17 cellular contexts compared by ENCODE assay signal in genomic region chr7:45902820-45903219, GRCh38. TPM values are rescaled to one million over a fixed set of nuclear protein-coding genes. Genes with fewer than 3 reads are reported as not detected.
DNase-seq lines count a peak whose midpoint lies in the region; ATAC-seq, FAIRE-seq and TF ChIP-seq lines count a peak whose summit lies in the region.
"Had no signal": no experiment of that assay in that cellular context is flagged by ENCODE, and none has a peak within 500 bp of the region (broad histone marks: within the 10 kb centered on the region; RNA-seq: fewer than 3 reads in every experiment).

No MANE protein-coding gene starts in this region.

- intact Hi-C loops in HepG2 (cut with micrococcal nuclease; ENCODE audit: unreplicated experiment) (no loop called here), posterior vena cava (cut with DNase I) (no loop called here), dorsolateral prefrontal cortex (cut with DNase I) (no loop called here)

- WGBS in HepG2 (ENCODE audit: low lambda C conversion rate) = 5% methylated on average over 1 of the region's 1 CpG

- CTCF ChIA-PET in HepG2 (lab: Yijun Ruan, JAX; ENCODE audit: low intra/inter-chr PET ratio, low total read pairs) = interaction anchor here (1.7 kb wide), 1 partner anchor 31 kb away, joined by 6 read pairs; no protein-coding TSS in a partner anchor
- CTCF ChIA-PET in RWPE1 (lab: Yijun Ruan, JAX) = interaction anchor here (0.5 kb wide), 1 partner anchor 12 kb away, joined by 4 read pairs; no protein-coding TSS in a partner anchor

- H4K20me1 ChIP-seq in HepG2 (ENCODE audit: insufficient read depth, low read length) = no peaks in the 10 kb centered on the region
- H4K20me1 ChIP-seq: BLaER1 treated with 17β-estradiol and CSF1 and Interleukin-3, amounts not matched to agents 10 nM and 100 nM had no signal

- H3K4me3 ChIP-seq in LNCaP clone FGC (ENCODE audit: low read depth, low read length) (no peak overlapping the region), choroid plexus epithelial cell (ENCODE audit: low read depth, low read length) (no peak overlapping the region), HepG2 (replicated peaks in 1 of 3; ENCODE audit: insufficient read depth in 1 of 3, low read depth in 2 of 3, low read length in 3 of 3) (no peak overlapping the region), dorsolateral prefrontal cortex (no peak overlapping the region)
- H3K4me3 ChIP-seq: BLaER1 treated with 17β-estradiol and CSF1 and Interleukin-3, amounts not matched to agents 10 nM and 100 nM; GM12878 had no signal

- H3K27ac ChIP-seq in HepG2 (ENCODE audit: extremely low read length, insufficient read depth, low read length) = no peak overlapping the region
- H3K27ac ChIP-seq in dorsolateral prefrontal cortex = no peak overlapping the region
- no peak overlapping the region for H3K27ac ChIP-seq in RWPE1
- H3K27ac ChIP-seq: BLaER1 treated with 17β-estradiol and CSF1 and Interleukin-3, amounts not matched to agents 10 nM and 100 nM had no signal

- H3K79me2 ChIP-seq in HepG2 (ENCODE audit: insufficient read depth, low read length) = no peaks in the 10 kb centered on the region

- TF ChIP-seq EP300 in HepG2 (IDR thresholded peaks at IDR 0.05; ENCODE audit: low read depth in 2 of 2, low read length in 2 of 2) = no peak
- TF ChIP-seq EP300 in HepG2 (CRISPR knock-in tag; IDR thresholded peaks at IDR 0.05; ENCODE audit: borderline replicate concordance) = no peak

- peak; percentile 91 for ATAC-seq in HepG2
- ATAC-seq: GM12878 had no signal

- TF ChIP-seq POLR2A in HepG2 (IDR thresholded peaks at IDR 0.05; ENCODE audit: insufficient read depth in 1 of 2, low read depth in 2 of 2, low read length in 2 of 2) = no peak

- no peaks in the 10 kb centered on the region for H3K27me3 ChIP-seq in HepG2 (ENCODE audit: control insufficient read depth in 1 of 2, insufficient read depth in 2 of 2, low read length in 2 of 2)
- H3K27me3 ChIP-seq in dorsolateral prefrontal cortex = peaks cover 0 to 5% (median 0%) of the 10 kb centered on the region in 45 donors
- H3K27me3 ChIP-seq: BLaER1 treated with 17β-estradiol and CSF1 and Interleukin-3, amounts not matched to agents 10 nM and 100 nM had no signal

- no peaks in the 10 kb centered on the region for H3K36me3 ChIP-seq in HepG2 (replicated peaks in 1 of 2; ENCODE audit: control insufficient read depth in 1 of 2, insufficient read depth in 2 of 2, low read length in 2 of 2)
- H3K36me3 ChIP-seq: BLaER1 treated with 17β-estradiol and CSF1 and Interleukin-3, amounts not matched to agents 10 nM and 100 nM had no signal

- no peak for DNase-seq in LNCaP clone FGC (ENCODE audit: low read depth)
- DNase-seq in choroid plexus epithelial cell (ENCODE audit: low read depth) = peak; percentile 11
- DNase-seq in HepG2 (ENCODE audit: low spot score) = peak; percentile 20
- no peak for DNase-seq in posterior vena cava (ENCODE audit: low spot score)
- no peak for DNase-seq in C1 segment of cervical spinal cord (lab: John Stamatoyannopoulos, UW)
- DNase-seq in dorsolateral prefrontal cortex = no peak
- no peak for DNase-seq in RWPE1 (ENCODE audit: low spot score)
- DNase-seq: HCEC 1CT, KBM-7, NCI-H1092 treated with DMSO at 0.1 percent for 48 hours, NCI-H187, NCI-H446, Right ventricle myocardium superior had no signal

- H3K9ac ChIP-seq in HepG2 (ENCODE audit: insufficient read depth, low read depth, low read length) = no peak overlapping the region
- H3K9ac ChIP-seq: BLaER1 treated with 17β-estradiol and CSF1 and Interleukin-3, amounts not matched to agents 10 nM and 100 nM had no signal

- TF ChIP-seq RAD21 in HepG2 (CRISPR knock-in tag; IDR thresholded peaks at IDR 0.05) = no peak

- POLR2A ChIA-PET in HepG2 (lab: Yijun Ruan, JAX) (interaction anchor here (0.8 to 1.8 kb wide), 5 partner anchors 9 to 22 kb away, joined by 3 to 9 read pairs (median 3); partner anchors contain the start of gene IGFBP1), RWPE1 (lab: Yijun Ruan, JAX; ENCODE audit: low non-redundant PET) (no interaction called here)

- no peak overlapping the region for H2AFZ ChIP-seq in HepG2 (ENCODE audit: low read length)

- no peak for FAIRE-seq in HepG2 (lab: Jason Lieb, UNC)
- FAIRE-seq: GM12878 had no signal

- BruUV-seq in HepG2 (replicated peaks; lab: Mats Ljungman, UMichigan) = no TSS peak

- in situ Hi-C loops in HepG2 (cut with HindIII; ENCODE audit: extremely low pct_ligation_motif_present, low pct_unique_long_range_greater_than_20kb) = no loop called here

- no peaks in the 10 kb centered on the region for H3K9me3 ChIP-seq in HepG2 (ENCODE audit: low read length)

- no peak overlapping the region for H3K4me2 ChIP-seq in HepG2 (ENCODE audit: low read depth, low read length)
- H3K4me2 ChIP-seq: BLaER1 treated with 17β-estradiol and CSF1 and Interleukin-3, amounts not matched to agents 10 nM and 100 nM had no signal

- H3K4me1 ChIP-seq in HepG2 (ENCODE audit: insufficient read depth, low read length) = peaks cover 6% of the 10 kb centered on the region; the same call in 1 of the 2 replicates
- H3K4me1 ChIP-seq: BLaER1 treated with 17β-estradiol and CSF1 and Interleukin-3, amounts not matched to agents 10 nM and 100 nM had no signal

- peak; percentile 6 for TF ChIP-seq CTCF in GM12873 (IDR thresholded peaks at IDR 0.05; ENCODE audit: insufficient read depth, low read depth, low read length, missing control alignments)
- 0 out of 2 replicates have a peak, but pooled peaks have one; percentile 5 for TF ChIP-seq CTCF in LNCaP clone FGC (IDR thresholded peaks at IDR 0.05; ENCODE audit: control insufficient read depth, extremely low read depth, insufficient read depth)
- TF ChIP-seq CTCF in choroid plexus epithelial cell (conservative IDR thresholded peaks at IDR 0.05; ENCODE audit: low read depth, low read length) = peak; percentile 36
- peak; percentile 37 for TF ChIP-seq CTCF in HepG2 (CRISPR knock-in tag; IDR thresholded peaks at IDR 0.05)
- no peak for TF ChIP-seq CTCF in dorsolateral prefrontal cortex (IDR thresholded peaks at IDR 0.05 in 54 of 56, conservative IDR thresholded peaks at IDR 0.05 in 2 of 56; ENCODE audit: low read depth in 1 of 56, partially characterized antibody in 56 of 56)
- TF ChIP-seq CTCF in RWPE1 (conservative IDR thresholded peaks at IDR 0.05; ENCODE audit: low read depth) = no peak

RNA-seq across cellular contexts. Expression of gene IGFBP1, which starts 14.5 kb away (rescaled TPM):
- total RNA-seq in HepG2 (2016; rRNA removed; fragmentation: Illumina TruSeq; extraction: Trizol) = 2.8 and 5.4 TPM in 2 replicates
- total RNA-seq in HepG2 (2016; cell fraction: cytosol; rRNA removed; fragmentation: Illumina TruSeq; extraction: Trizol; ENCODE audit: low read depth) = 1.7 and 1.8 TPM in 2 replicates
- 2.3 and 4.6 TPM in 2 replicates for total RNA-seq in HepG2 (2016; cell fraction: insoluble cytoplasmic fraction; rRNA removed; fragmentation: Illumina TruSeq; extraction: Trizol)
- 2.0 and 3.0 TPM in 2 replicates for total RNA-seq in HepG2 (2016; cell fraction: membrane; rRNA removed; fragmentation: Illumina TruSeq; extraction: Trizol)
- total RNA-seq in HepG2 (2016; cell fraction: nucleus; rRNA removed; fragmentation: Illumina TruSeq; extraction: Trizol) = 5.6 and 6.7 TPM in 2 replicates
- polyA plus RNA-seq in HepG2 (2011; rRNA removed) = 885 and 989 TPM in 2 replicates
- 891 and 942 TPM in 2 replicates for polyA plus RNA-seq in HepG2 (2011; cell fraction: cytosol; rRNA removed)
- 894 and 1,114 TPM in 2 replicates for polyA plus RNA-seq in HepG2 (2011; cell fraction: nucleus; rRNA removed)
- polyA plus RNA-seq in HepG2 (2012) = 2,786 and 3,532 TPM in 2 replicates
- 2.6 and 3.7 TPM in 2 replicates for polyA plus RNA-seq in HepG2 (2016; cell fraction: cytosol; fragmentation: Illumina TruSeq; extraction: Trizol; ENCODE audit: low read depth)
- 3.0 and 3.5 TPM in 2 replicates for polyA plus RNA-seq in HepG2 (2016; cell fraction: insoluble cytoplasmic fraction; fragmentation: Illumina TruSeq; extraction: Trizol; ENCODE audit: low read depth)
- polyA plus RNA-seq in HepG2 (2016; cell fraction: membrane; fragmentation: Illumina TruSeq; extraction: Trizol; ENCODE audit: low read depth) = 3.3 and 3.5 TPM in 2 replicates
- polyA plus RNA-seq in HepG2 (2016; cell fraction: nucleus; fragmentation: Illumina TruSeq; extraction: Trizol; ENCODE audit: insufficient read depth, low read depth) = 15.4 and 16.5 TPM in 2 replicates
- 0.12 and 335 TPM in 2 replicates for polyA minus RNA-seq in HepG2 (2011; rRNA and poly(A)+ RNA removed; ENCODE audit: low replicate concordance)
- 850 and 1,063 TPM in 2 replicates for polyA minus RNA-seq in HepG2 (2011; cell fraction: cytosol; rRNA and poly(A)+ RNA removed)
- polyA minus RNA-seq in HepG2 (2011; cell fraction: nucleus; rRNA and poly(A)+ RNA removed) = 152 and 215 TPM in 2 replicates
- not detected for total RNA-seq in posterior vena cava
- total RNA-seq in dorsolateral prefrontal cortex = 1 to 10 TPM in 6 of 120 experiments, under 1 TPM in 61, not detected in 53; 0.26 to 1.5 (median 0.44) TPM
- total RNA-seq: Right ventricle myocardium superior had no signal
- polyA plus RNA-seq: GM12878 had no signal

RNA-seq across cellular contexts. Expression of gene IGFBP3, which starts 18.3 kb away (rescaled TPM):
- total RNA-seq in HepG2 (2016; rRNA removed; fragmentation: Illumina TruSeq; extraction: Trizol) (not detected in 2 replicates), posterior vena cava (100 to 1,000 TPM; 147 TPM), dorsolateral prefrontal cortex (10 to 100 TPM in 116 of 120 experiments, 1 to 10 TPM in 4; 6.7 to 98.7 (median 22.3) TPM)
- total RNA-seq in HepG2 (2016; cell fraction: cytosol; rRNA removed; fragmentation: Illumina TruSeq; extraction: Trizol; ENCODE audit: low read depth) = not detected in 2 replicates
- 0.04 TPM in 1 of 2 replicates, not detected in the other for total RNA-seq in HepG2 (2016; cell fraction: insoluble cytoplasmic fraction; rRNA removed; fragmentation: Illumina TruSeq; extraction: Trizol)
- not detected in 2 replicates for total RNA-seq in HepG2 (2016; cell fraction: membrane; rRNA removed; fragmentation: Illumina TruSeq; extraction: Trizol)
- not detected in 2 replicates for total RNA-seq in HepG2 (2016; cell fraction: nucleus; rRNA removed; fragmentation: Illumina TruSeq; extraction: Trizol)
- polyA plus RNA-seq in HepG2 (2011; rRNA removed) = 57.5 and 91.8 TPM in 2 replicates
- polyA plus RNA-seq in HepG2 (2011; cell fraction: cytosol; rRNA removed) = 49.1 and 87.6 TPM in 2 replicates
- 42.3 and 57.8 TPM in 2 replicates for polyA plus RNA-seq in HepG2 (2011; cell fraction: nucleus; rRNA removed)
- polyA plus RNA-seq in HepG2 (2012) = 261 and 275 TPM in 2 replicates
- not detected in 2 replicates for polyA plus RNA-seq in HepG2 (2016; cell fraction: cytosol; fragmentation: Illumina TruSeq; extraction: Trizol; ENCODE audit: low read depth)
- 0.15 TPM in 1 of 2 replicates, not detected in the other for polyA plus RNA-seq in HepG2 (2016; cell fraction: insoluble cytoplasmic fraction; fragmentation: Illumina TruSeq; extraction: Trizol; ENCODE audit: low read depth)
- polyA plus RNA-seq in HepG2 (2016; cell fraction: membrane; fragmentation: Illumina TruSeq; extraction: Trizol; ENCODE audit: low read depth) = not detected in 2 replicates
- 0.41 TPM in 1 of 2 replicates, not detected in the other for polyA plus RNA-seq in HepG2 (2016; cell fraction: nucleus; fragmentation: Illumina TruSeq; extraction: Trizol; ENCODE audit: insufficient read depth, low read depth)
- 32.4 and 48.2 TPM in 2 replicates for polyA minus RNA-seq in HepG2 (2011; rRNA and poly(A)+ RNA removed; ENCODE audit: low replicate concordance)
- 28.6 and 53.0 TPM in 2 replicates for polyA minus RNA-seq in HepG2 (2011; cell fraction: cytosol; rRNA and poly(A)+ RNA removed)
- 15.1 and 33.7 TPM in 2 replicates for polyA minus RNA-seq in HepG2 (2011; cell fraction: nucleus; rRNA and poly(A)+ RNA removed)

RNA-seq across cellular contexts. Expression of gene CCDC201, which starts 29.9 kb away (rescaled TPM):
- total RNA-seq in HepG2 (2016; rRNA removed; fragmentation: Illumina TruSeq; extraction: Trizol) (not detected in 2 replicates), posterior vena cava (not detected), dorsolateral prefrontal cortex (not detected)
- total RNA-seq in HepG2 (2016; cell fraction: cytosol; rRNA removed; fragmentation: Illumina TruSeq; extraction: Trizol; ENCODE audit: low read depth) = not detected in 2 replicates
- not detected in 2 replicates for total RNA-seq in HepG2 (2016; cell fraction: insoluble cytoplasmic fraction; rRNA removed; fragmentation: Illumina TruSeq; extraction: Trizol)
- not detected in 2 replicates for total RNA-seq in HepG2 (2016; cell fraction: membrane; rRNA removed; fragmentation: Illumina TruSeq; extraction: Trizol)
- total RNA-seq in HepG2 (2016; cell fraction: nucleus; rRNA removed; fragmentation: Illumina TruSeq; extraction: Trizol) = not detected in 2 replicates
- 0.92 and 2.3 TPM in 2 replicates for polyA plus RNA-seq in HepG2 (2011; rRNA removed)
- 0.56 and 1.3 TPM in 2 replicates for polyA plus RNA-seq in HepG2 (2011; cell fraction: cytosol; rRNA removed)
- 0.79 and 1.6 TPM in 2 replicates for polyA plus RNA-seq in HepG2 (2011; cell fraction: nucleus; rRNA removed)
- polyA plus RNA-seq in HepG2 (2012) = 1.8 and 2.3 TPM in 2 replicates
- not detected in 2 replicates for polyA plus RNA-seq in HepG2 (2016; cell fraction: cytosol; fragmentation: Illumina TruSeq; extraction: Trizol; ENCODE audit: low read depth)
- polyA plus RNA-seq in HepG2 (2016; cell fraction: insoluble cytoplasmic fraction; fragmentation: Illumina TruSeq; extraction: Trizol; ENCODE audit: low read depth) = not detected in 2 replicates
- polyA plus RNA-seq in HepG2 (2016; cell fraction: membrane; fragmentation: Illumina TruSeq; extraction: Trizol; ENCODE audit: low read depth) = not detected in 2 replicates
- not detected in 2 replicates for polyA plus RNA-seq in HepG2 (2016; cell fraction: nucleus; fragmentation: Illumina TruSeq; extraction: Trizol; ENCODE audit: insufficient read depth, low read depth)
- 0.34 TPM in 1 of 2 replicates, not detected in the other for polyA minus RNA-seq in HepG2 (2011; rRNA and poly(A)+ RNA removed; ENCODE audit: low replicate concordance)
- polyA minus RNA-seq in HepG2 (2011; cell fraction: cytosol; rRNA and poly(A)+ RNA removed) = 0.35 and 0.59 TPM in 2 replicates
- 0.26 and 0.75 TPM in 2 replicates for polyA minus RNA-seq in HepG2 (2011; cell fraction: nucleus; rRNA and poly(A)+ RNA removed)
- total RNA-seq: GM12878, M059J, Right ventricle myocardium superior had no signal

Comparison
In these comparisons a context has a peak if more than half of its experiments do, and no peak if none do; other contexts are left out.
1. CTCF ChIP-seq: peak in GM12873 (single experiment), LNCaP clone FGC (single experiment), choroid plexus epithelial cell (single experiment) and HepG2 (single experiment); none in dorsolateral prefrontal cortex (0 of 56) and RWPE1 (single experiment).
2. DNase-seq: peak in choroid plexus epithelial cell (single experiment) and HepG2 (single experiment); none in LNCaP clone FGC (single experiment), posterior vena cava (single experiment), C1 segment of cervical spinal cord (0 of 14), dorsolateral prefrontal cortex (0 of 10) and RWPE1 (single experiment).
3. RNA of gene IGFBP3, which starts 18.3 kb away (total RNA-seq): 147 TPM in posterior vena cava and 6.7 to 98.7 TPM in dorsolateral prefrontal cortex; 0.04 TPM in HepG2; every median in the first group is over 4 times any median in the second.